Comparison of ENCODE assay signal across 18 cellular contexts in genomic region chr1:8591547-8591946, GRCh38.
DNase-seq lines count a peak whose midpoint lies in the region; ATAC-seq and TF ChIP-seq lines count a peak whose summit lies in the region.
"Had no signal": no experiment of that assay in that cellular context is flagged by ENCODE, and none has a peak within 500 bp of the region (broad histone marks: within the 10 kb centered on the region; RNA-seq: fewer than 3 reads in every experiment).

No MANE protein-coding gene starts in this region.

- no peak for DNase-seq in cardiac muscle cell (ENCODE audit: low read depth in 1 of 2, low spot score in 1 of 2)
- DNase-seq in left ventricle myocardium superior, result no peak
- no peak for DNase-seq in endodermal cell
- no peak for DNase-seq in NCI-H2081 treated with DMSO at 0.1 percent for 48 hours (lab: John Stamatoyannopoulos, UW)
- no peak for DNase-seq in cerebellar cortex (ENCODE audit: low spot score)
- DNase-seq: DMS79, Kasumi-1, NCI-H1417, NCI-H1930, NCI-H2171 treated with DMSO at 0.1 percent for 48 hours, NCI-H774, SIG-M5 had no signal

- H3K27me3 Mint-ChIP-seq in endodermal cell (ENCODE audit: insufficient read depth) (no peaks in the 10 kb centered on the region), nephron (ENCODE audit: low read depth) (no peaks in the 10 kb centered on the region)

- H3K4me3 Mint-ChIP-seq in endodermal cell (no peak overlapping the region), nephron (no peak overlapping the region)
- H3K4me3 Mint-ChIP-seq: CD14-positive monocyte had no signal

- H3K9ac ChIP-seq in endodermal cell (ENCODE audit: extremely low read depth, low read length, poor library complexity, severe bottlenecking), result no peak overlapping the region

- H3K4me1 Mint-ChIP-seq in endodermal cell (peaks cover 61% of the 10 kb centered on the region), nephron (peaks cover 67% of the 10 kb centered on the region)

- peaks cover 51% of the 10 kb centered on the region for H3K4me1 ChIP-seq in cardiac muscle cell (ENCODE audit: low read depth)
- peaks cover 21% of the 10 kb centered on the region for H3K4me1 ChIP-seq in endodermal cell (ENCODE audit: control insufficient read depth, insufficient read depth, low read length)

- no peaks in the 10 kb centered on the region for H3K27me3 ChIP-seq in cardiac muscle cell
- no peaks in the 10 kb centered on the region for H3K27me3 ChIP-seq in endodermal cell (ENCODE audit: control insufficient read depth, insufficient read depth, low read length, poor library complexity, severe bottlenecking)

- no peak overlapping the region for H3K4me3 ChIP-seq in cardiac muscle cell
- H3K4me3 ChIP-seq in endodermal cell (ENCODE audit: low read length), result no peak overlapping the region
- H3K4me3 ChIP-seq: A549 had no signal

- H3K9me3 ChIP-seq in cardiac muscle cell (ENCODE audit: low read depth) (no peaks in the 10 kb centered on the region), endodermal cell (ENCODE audit: control insufficient read depth, low read length) (peaks cover 16% of the 10 kb centered on the region)
- H3K9me3 ChIP-seq: A549 had no signal

- H3K9me3 Mint-ChIP-seq in endodermal cell (peaks cover 2% of the 10 kb centered on the region), nephron (no peaks in the 10 kb centered on the region)

- intact Hi-C loops in left ventricle myocardium superior (cut with micrococcal nuclease), result no loop called here

- H3K36me3 ChIP-seq in cardiac muscle cell (no peaks in the 10 kb centered on the region), endodermal cell (ENCODE audit: control insufficient read depth, insufficient read depth, low read length) (peaks cover 23% of the 10 kb centered on the region)

- ATAC-seq in left ventricle myocardium superior (no peak), HG03457 (IDR thresholded peaks at IDR 0.05; ENCODE audit: unreplicated experiment) (no peak), HG03196 (IDR thresholded peaks at IDR 0.05; ENCODE audit: unreplicated experiment) (no peak)
- ATAC-seq: A549, HepG2 had no signal

- peak overlapping the region; percentile 90 for H3K27ac ChIP-seq in cardiac muscle cell
- no peak overlapping the region for H3K27ac ChIP-seq in endodermal cell (ENCODE audit: low read depth, low read length)
- H3K27ac ChIP-seq: A549 had no signal

- 90 to 96% methylated on average over 3 to 4 of the region's 4 CpGs for WGBS in endodermal cell (ENCODE audit: insufficient coverage in 1 of 2, insufficient read length in 1 of 2), 2 experiments

- peak overlapping the region; percentile 14 for H3K27ac Mint-ChIP-seq in endodermal cell
- H3K27ac Mint-ChIP-seq in nephron, result peak overlapping the region; percentile 5 to 8 (median 6)

- H3K36me3 Mint-ChIP-seq in endodermal cell (ENCODE audit: low read depth), result peaks cover 24% of the 10 kb centered on the region
- H3K36me3 Mint-ChIP-seq in nephron (ENCODE audit: low read depth), result peaks cover 15% of the 10 kb centered on the region

- TF ChIP-seq CTCF in cardiac muscle cell (IDR thresholded peaks at IDR 0.05; ENCODE audit: low read depth, low read length), result no peak
- TF ChIP-seq CTCF in endodermal cell (conservative IDR thresholded peaks at IDR 0.05), result no peak
- TF ChIP-seq CTCF in nephron (IDR thresholded peaks at IDR 0.05; ENCODE audit: unreplicated experiment in 3 of 3), result no peak
